ENCODE assay signal across 23 cellular contexts in the genomic region with DNA sequence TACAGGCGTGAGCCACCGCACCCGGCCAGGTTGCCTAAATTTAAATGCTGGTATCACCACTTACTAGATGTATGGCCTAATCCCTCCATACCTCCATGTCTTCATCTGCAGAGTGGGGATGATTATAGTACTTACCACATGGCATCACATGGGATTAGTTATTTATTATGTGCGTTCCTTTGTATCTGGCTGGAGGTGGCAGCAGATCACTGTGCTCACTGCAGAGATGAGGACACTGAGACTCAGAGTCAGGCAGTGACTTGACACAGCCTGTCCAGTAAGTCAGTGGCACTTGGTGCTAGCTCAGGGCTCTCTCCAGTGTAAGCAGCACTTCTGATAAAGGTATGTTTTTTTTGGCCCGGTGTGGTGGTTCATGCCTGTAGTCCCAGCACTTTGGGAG. TPM values are rescaled to one million over a fixed set of nuclear protein-coding genes. Genes with fewer than 3 reads are reported as not detected.
"Had no signal": no experiment of that assay in that cellular context is flagged by ENCODE, and none has a peak within 500 bp of the region (broad histone marks: within the 10 kb centered on the region; RNA-seq: fewer than 3 reads in every experiment).

No MANE protein-coding gene starts in this region.

- H3K9me3 ChIP-seq: body of pancreas, heart left ventricle, left lung, ovary, sigmoid colon, suprapubic skin, upper lobe of left lung had no signal

- H3K27me3 ChIP-seq: body of pancreas, ovary, sigmoid colon, upper lobe of left lung had no signal

- H3K27ac Mint-ChIP-seq: memory B cell had no signal

- H3K4me1 ChIP-seq: left lung had no signal

- DNase-seq: activated CD4-positive, alpha-beta T cell treated with anti-CD3 and anti-CD28 coated beads, Interleukin-2, amount 50 U/mL, for 1 hour; activated T-cell treated with anti-CD3 and anti-CD28 coated beads, Interleukin-2, amount 50 U/mL, for 1 hour; amniotic stem cell; body of pancreas; central memory CD4-positive, alpha-beta T cell; effector CD4-positive, alpha-beta T cell; heart left ventricle; left lung; ovary; sigmoid colon; stimulated activated CD4-positive, alpha-beta T cell treated with anti-CD3 and anti-CD28 coated beads, Interleukin-2, amount 100 ng/mL, for 48 hours; stimulated activated naive CD4-positive, alpha-beta T cell treated with Interleukin-2 at 50 U/mL for 16 hours had no signal

- FAIRE-seq: endothelial cell of umbilical vein, frontal cortex, keratinocyte had no signal

- H3K4me1 Mint-ChIP-seq: memory B cell had no signal

- H3K9me3 Mint-ChIP-seq: activated naive CD4-positive, alpha-beta T cell treated with anti-CD3 and anti-CD28 coated beads, Interleukin-2, amount 50 U/mL, for 72 hours; memory B cell had no signal

- H3K36me3 Mint-ChIP-seq: activated naive CD4-positive, alpha-beta T cell treated with anti-CD3 and anti-CD28 coated beads, Interleukin-2, amount 50 U/mL, for 72 hours; memory B cell had no signal

- H3K4me3 ChIP-seq: body of pancreas, coronary artery, heart left ventricle, left lung, ovary, sigmoid colon, suprapubic skin, upper lobe of left lung had no signal

- H3K36me3 ChIP-seq: heart left ventricle, left lung, ovary, sigmoid colon, suprapubic skin, upper lobe of left lung had no signal

- H3K4me3 Mint-ChIP-seq: memory B cell had no signal

- H3K27ac ChIP-seq: body of pancreas, coronary artery, heart left ventricle, left lung, ovary, sigmoid colon, suprapubic skin, upper lobe of left lung had no signal

- ATAC-seq: activated naive CD4-positive, alpha-beta T cell treated with anti-CD3 and anti-CD28 coated beads, Interleukin-2, amount 50 U/mL, for 72 hours; body of pancreas; heart left ventricle; left lung had no signal

RNA-seq across cellular contexts. Expression of a gene that starts 38.4 kb away (rescaled TPM):
- total RNA-seq: activated CD8-positive, alpha-beta memory T cell treated with anti-CD3 and anti-CD28 coated beads for 36 hours; activated naive CD4-positive, alpha-beta T cell treated with anti-CD3 and anti-CD28 coated beads, Interleukin-2, amount 50 U/mL, for 72 hours; body of pancreas; endothelial cell of umbilical vein; fibroblast of lung; frontal cortex; left lung; ovary; suprapubic skin had no signal
- polyA plus RNA-seq: endothelial cell of umbilical vein, fibroblast of lung, keratinocyte, neural cell, ovary had no signal
